9 cellular contexts compared by ENCODE assay signal in the genomic region with DNA sequence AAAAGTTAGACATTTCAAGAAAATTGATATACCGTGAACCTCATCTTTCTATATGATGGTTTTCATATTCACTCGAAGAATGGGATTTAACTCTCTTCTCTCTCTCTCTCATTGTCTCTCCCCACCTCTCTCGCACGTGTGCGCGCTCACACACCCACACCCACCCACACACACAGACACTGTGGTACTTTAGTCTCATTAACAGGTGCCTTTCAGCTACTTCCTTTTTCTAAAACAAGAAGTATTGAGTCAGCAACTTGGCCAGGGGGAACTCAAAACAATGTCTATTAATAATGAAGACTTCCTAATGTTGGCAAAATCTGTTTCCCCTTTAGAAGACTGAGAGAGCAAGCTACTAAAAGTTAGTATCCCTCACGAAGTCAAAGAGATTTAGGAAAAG.
DNase-seq lines count a peak whose midpoint lies in the region; ATAC-seq and TF ChIP-seq lines count a peak whose summit lies in the region.
"Had no signal": no experiment of that assay in that cellular context is flagged by ENCODE, and none has a peak within 500 bp of the region (broad histone marks: within the 10 kb centered on the region; RNA-seq: fewer than 3 reads in every experiment).

No MANE protein-coding gene starts in this region.

- TF ChIP-seq POLR2A in ovary (IDR thresholded peaks at IDR 0.05), result no peak

- ATAC-seq in GM19043 (IDR thresholded peaks at IDR 0.05; ENCODE audit: low read depth, unreplicated experiment) (peak; percentile 73), HG02763 (IDR thresholded peaks at IDR 0.05; ENCODE audit: unreplicated experiment) (peak; percentile 78), natural killer cell (peak; percentile 58 to 75 (median 60))

- H3K27me3 ChIP-seq in WERI-Rb-1 (ENCODE audit: insufficient read depth, low read depth, severe bottlenecking), result peaks cover 2% of the 10 kb centered on the region
- no peaks in the 10 kb centered on the region for H3K27me3 ChIP-seq in ovary

- H3K27me3 Mint-ChIP-seq in natural killer cell (ENCODE audit: low read depth in 2 of 2), result peaks cover 6 to 17% of the 10 kb centered on the region in 2 donors

- no peak for TF ChIP-seq EP300 in ovary (IDR thresholded peaks at IDR 0.05)

- H3K4me1 ChIP-seq in ovary (ENCODE audit: insufficient read depth), result peaks cover 4% of the 10 kb centered on the region

- peak overlapping the region; percentile 56 for H3K4me3 Mint-ChIP-seq in natural killer cell

- intact Hi-C loops in natural killer cell (cut with micrococcal nuclease) (no loop called here), ovary (cut with DNase I) (no loop called here)

- H3K4me3 ChIP-seq in WERI-Rb-1 (ENCODE audit: low read depth, low read length) (no peak overlapping the region), ovary (no peak overlapping the region)

- no peaks in the 10 kb centered on the region for H3K9me3 Mint-ChIP-seq in natural killer cell

- H3K36me3 Mint-ChIP-seq in natural killer cell, result no peaks in the 10 kb centered on the region

- 47 to 64% (median 52%) methylated on average over 7 of the region's 7 CpGs for WGBS in ovary, 3 donors

- H3K4me1 Mint-ChIP-seq in natural killer cell, result peaks cover 27 to 31% of the 10 kb centered on the region in 2 donors

- H3K27ac Mint-ChIP-seq in natural killer cell, result peak overlapping the region; percentile 6 to 41

- no peak overlapping the region for H3K27ac ChIP-seq in WERI-Rb-1
- H3K27ac ChIP-seq in ovary, result no peak overlapping the region

- H3K9me3 ChIP-seq in WERI-Rb-1 (ENCODE audit: severe bottlenecking) (no peaks in the 10 kb centered on the region), ovary (no peaks in the 10 kb centered on the region)

- DNase-seq in NAMALWA (ENCODE audit: low spot score) (peak; percentile 77), natural killer cell (no peak), WERI-Rb-1 (no peak), ovary (no peak), SK-N-DZ (ENCODE audit: low spot score) (no peak)
- no peak for DNase-seq in stimulated activated naive CD4-positive, alpha-beta T cell treated with Interleukin-2 at 50 U/mL for 16 hours (lab: John Stamatoyannopoulos, UW)
- DNase-seq: H7 had no signal

- TF ChIP-seq CTCF in natural killer cell (IDR thresholded peaks at IDR 0.05) (no peak), WERI-Rb-1 (IDR thresholded peaks at IDR 0.05; ENCODE audit: low read depth, low read length) (no peak), ovary (IDR thresholded peaks at IDR 0.05) (no peak)

- no peaks in the 10 kb centered on the region for H3K36me3 ChIP-seq in WERI-Rb-1
- H3K36me3 ChIP-seq in ovary, result no peaks in the 10 kb centered on the region
